ENCODE assay signal across 15 cellular contexts in the genomic region with DNA sequence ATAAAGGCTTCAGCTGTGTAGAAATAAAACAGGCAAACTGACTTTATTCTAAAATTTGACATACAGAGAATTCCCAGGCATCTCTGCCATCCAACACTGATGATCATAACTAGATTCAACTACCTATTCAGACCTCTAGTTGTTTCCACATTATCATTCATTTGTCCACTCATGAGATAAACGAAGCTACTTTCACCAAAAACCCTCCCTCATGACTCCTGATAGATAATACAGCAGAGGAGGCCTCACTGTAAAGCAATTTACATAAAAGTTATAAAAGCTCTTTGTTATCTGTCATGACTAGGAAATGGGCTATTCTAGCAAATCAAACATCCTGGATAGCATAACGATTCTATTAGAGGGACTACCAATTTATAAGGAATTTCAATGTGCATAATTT. TPM values are rescaled to one million over a fixed set of nuclear protein-coding genes. Genes with fewer than 3 reads are reported as not detected.
DNase-seq lines count a peak whose midpoint lies in the region; ATAC-seq and TF ChIP-seq lines count a peak whose summit lies in the region.
"Had no signal": no experiment of that assay in that cellular context is flagged by ENCODE, and none has a peak within 500 bp of the region (broad histone marks: within the 10 kb centered on the region; RNA-seq: fewer than 3 reads in every experiment).

No MANE protein-coding gene starts in this region.

- no peaks in the 10 kb centered on the region for H3K27me3 Mint-ChIP-seq in CD8-positive, alpha-beta T cell (ENCODE audit: low read depth)
- no peaks in the 10 kb centered on the region for H3K27me3 Mint-ChIP-seq in activated T-helper 17 cell treated with anti-CD3 and anti-CD28 coated beads, Interleukin-2, amount 50 U/mL, for 72 hours
- H3K27me3 Mint-ChIP-seq in naive thymus-derived CD4-positive, alpha-beta T cell = no peaks in the 10 kb centered on the region
- H3K27me3 Mint-ChIP-seq: progenitor cell of endocrine pancreas had no signal

- peaks cover 46% of the 10 kb centered on the region for H3K4me1 ChIP-seq in CD8-positive, alpha-beta T cell (ENCODE audit: insufficient read depth, low read length)
- H3K4me1 ChIP-seq in HEK293 (ENCODE audit: control insufficient read depth, insufficient read depth, low read length) (peaks cover 20% of the 10 kb centered on the region), left ventricle myocardium inferior (peaks cover 20% of the 10 kb centered on the region)
- peaks cover 47 to 61% of the 10 kb centered on the region in 2 donors for H3K4me1 ChIP-seq in naive thymus-derived CD4-positive, alpha-beta T cell (ENCODE audit: control insufficient read depth in 2 of 2, insufficient read depth in 2 of 2, low read length in 2 of 2)

- H3K9me3 ChIP-seq in CD8-positive, alpha-beta T cell (ENCODE audit: low read length) = no peaks in the 10 kb centered on the region
- H3K9me3 ChIP-seq in HEK293 (ENCODE audit: control insufficient read depth, insufficient read depth, low read depth, low read length) = no peaks in the 10 kb centered on the region
- no peaks in the 10 kb centered on the region for H3K9me3 ChIP-seq in naive thymus-derived CD4-positive, alpha-beta T cell (ENCODE audit: control insufficient read depth in 2 of 3, low read length in 3 of 3)
- no peaks in the 10 kb centered on the region for H3K9me3 ChIP-seq in left ventricle myocardium inferior (replicated peaks)
- H3K9me3 ChIP-seq: BLaER1 treated with 17β-estradiol and CSF1 and Interleukin-3, amounts not matched to agents 10 nM and 100 nM; spleen had no signal

- POLR2A ChIA-PET in CD8-positive, alpha-beta T cell (lab: Charles Lee) = interaction anchor here (1.3 to 1.7 kb wide), 4 partner anchors 14 to 93 kb away, joined by 3 to 6 read pairs (median 4); no protein-coding TSS in a partner anchor
- POLR2A ChIA-PET in HEK293 (lab: Yijun Ruan, JAX) = interaction anchor here (1.1 to 1.4 kb wide), 2 partner anchors 20 to 290 kb away, joined by 3 to 8 read pairs; partner anchors contain the start of genes RFFL and SLFN11
- POLR2A ChIA-PET in naive thymus-derived CD4-positive, alpha-beta T cell (lab: Charles Lee) = interaction anchor here (1.0 to 1.8 kb wide), 6 partner anchors 13 to 102 kb away, joined by 3 to 6 read pairs (median 4); partner anchors contain the start of gene LIG3

- intact Hi-C loops in CD8-positive, alpha-beta T cell (cut with DNase I, micrococcal nuclease) = no loop called here
- intact Hi-C loops in naive thymus-derived CD4-positive, alpha-beta T cell (cut with micrococcal nuclease) = no loop called here
- intact Hi-C loops in left ventricle myocardium inferior (cut with micrococcal nuclease) = no loop called here

- no peak for ATAC-seq in CD8-positive, alpha-beta T cell
- no peak for ATAC-seq in activated T-helper 17 cell treated with anti-CD3 and anti-CD28 coated beads, Interleukin-2, amount 50 U/mL, for 72 hours (replicated peaks)
- ATAC-seq in naive thymus-derived CD4-positive, alpha-beta T cell = no peak

- no peak overlapping the region for H3K27ac ChIP-seq in CD8-positive, alpha-beta T cell (ENCODE audit: low read depth, low read length)
- H3K27ac ChIP-seq in HEK293 (ENCODE audit: extremely low read depth, low read depth, low read length) = peak overlapping the region; percentile 56; the same call in 1 of the 2 replicates
- no peak overlapping the region for H3K27ac ChIP-seq in naive thymus-derived CD4-positive, alpha-beta T cell (ENCODE audit: low read depth, low read length)
- no peak overlapping the region for H3K27ac ChIP-seq in left ventricle myocardium inferior (replicated peaks)
- H3K27ac ChIP-seq: BLaER1 treated with 17β-estradiol and CSF1 and Interleukin-3, amounts not matched to agents 10 nM and 100 nM had no signal

- no peak for DNase-seq in CD8-positive, alpha-beta T cell
- DNase-seq in naive thymus-derived CD4-positive, alpha-beta T cell = no peak
- DNase-seq in left ventricle myocardium inferior (no peak), T-helper 2 cell (no peak), NCI-H524 (lab: John Stamatoyannopoulos, UW) (no peak)
- DNase-seq: central memory CD4-positive, alpha-beta T cell; head of caudate nucleus; NCI-H187; spleen had no signal

- peak overlapping the region; percentile 89 for H3K27ac Mint-ChIP-seq in CD8-positive, alpha-beta T cell
- peak overlapping the region; percentile 73 for H3K27ac Mint-ChIP-seq in activated T-helper 17 cell treated with anti-CD3 and anti-CD28 coated beads, Interleukin-2, amount 50 U/mL, for 72 hours
- H3K27ac Mint-ChIP-seq in naive thymus-derived CD4-positive, alpha-beta T cell = peak overlapping the region in 8 of 9 donors; percentile 15 to 85 (median 75)
- H3K27ac Mint-ChIP-seq: activated naive CD4-positive, alpha-beta T cell treated with anti-CD3 and anti-CD28 coated beads, Interleukin-2, amount 50 U/mL, for 72 hours had no signal

- H3K4me3 ChIP-seq in CD8-positive, alpha-beta T cell (ENCODE audit: low read depth, low read length) = no peak overlapping the region
- H3K4me3 ChIP-seq in HEK293 (ENCODE audit: low read depth, low read length) = no peak overlapping the region
- H3K4me3 ChIP-seq in naive thymus-derived CD4-positive, alpha-beta T cell (ENCODE audit: low read length) = no peak overlapping the region
- H3K4me3 ChIP-seq in left ventricle myocardium inferior = no peak overlapping the region
- H3K4me3 ChIP-seq: BLaER1 treated with 17β-estradiol and CSF1 and Interleukin-3, amounts not matched to agents 10 nM and 100 nM; spleen had no signal

- H3K9me3 Mint-ChIP-seq in CD8-positive, alpha-beta T cell = no peaks in the 10 kb centered on the region
- no peaks in the 10 kb centered on the region for H3K9me3 Mint-ChIP-seq in activated T-helper 17 cell treated with anti-CD3 and anti-CD28 coated beads, Interleukin-2, amount 50 U/mL, for 72 hours
- H3K9me3 Mint-ChIP-seq in naive thymus-derived CD4-positive, alpha-beta T cell = no peaks in the 10 kb centered on the region
- H3K9me3 Mint-ChIP-seq: activated naive CD4-positive, alpha-beta T cell treated with anti-CD3 and anti-CD28 coated beads, Interleukin-2, amount 50 U/mL, for 72 hours had no signal

- no peak overlapping the region for H3K4me3 Mint-ChIP-seq in CD8-positive, alpha-beta T cell
- H3K4me3 Mint-ChIP-seq in activated T-helper 17 cell treated with anti-CD3 and anti-CD28 coated beads, Interleukin-2, amount 50 U/mL, for 72 hours = peak overlapping the region; percentile 98
- H3K4me3 Mint-ChIP-seq in naive thymus-derived CD4-positive, alpha-beta T cell = peak overlapping the region in 5 of 10 donors; percentile 3 to 73 (median 37)

- peaks cover 76% of the 10 kb centered on the region for H3K4me1 Mint-ChIP-seq in CD8-positive, alpha-beta T cell (ENCODE audit: low read depth)
- peaks cover 56% of the 10 kb centered on the region for H3K4me1 Mint-ChIP-seq in activated T-helper 17 cell treated with anti-CD3 and anti-CD28 coated beads, Interleukin-2, amount 50 U/mL, for 72 hours
- peaks cover 45 to 87% (median 81%) of the 10 kb centered on the region in 7 donors for H3K4me1 Mint-ChIP-seq in naive thymus-derived CD4-positive, alpha-beta T cell

- peaks cover 8% of the 10 kb centered on the region for H3K36me3 Mint-ChIP-seq in CD8-positive, alpha-beta T cell
- H3K36me3 Mint-ChIP-seq in activated T-helper 17 cell treated with anti-CD3 and anti-CD28 coated beads, Interleukin-2, amount 50 U/mL, for 72 hours (ENCODE audit: low read depth) = peaks cover 44% of the 10 kb centered on the region
- peaks cover 0 to 17% (median 0%) of the 10 kb centered on the region in 5 donors for H3K36me3 Mint-ChIP-seq in naive thymus-derived CD4-positive, alpha-beta T cell

- TF ChIP-seq CTCF in CD8-positive, alpha-beta T cell (IDR thresholded peaks at IDR 0.05) = no peak
- no peak for TF ChIP-seq CTCF in HEK293 (tag by site-specific recombination; IDR thresholded peaks at IDR 0.05)
- no peak for TF ChIP-seq CTCF in left ventricle myocardium inferior (IDR thresholded peaks at IDR 0.05; ENCODE audit: borderline replicate concordance)

- H3K36me3 ChIP-seq in CD8-positive, alpha-beta T cell (ENCODE audit: insufficient read depth, low read length) = no peaks in the 10 kb centered on the region
- H3K36me3 ChIP-seq in HEK293 (ENCODE audit: control insufficient read depth in 2 of 2, insufficient read depth in 1 of 2, low read length in 2 of 2) (no peaks in the 10 kb centered on the region; a peak in 1 of 3 replicates), left ventricle myocardium inferior (no peaks in the 10 kb centered on the region)
- H3K36me3 ChIP-seq in naive thymus-derived CD4-positive, alpha-beta T cell (ENCODE audit: control insufficient read depth in 2 of 3, insufficient read depth in 3 of 3, low read length in 3 of 3) = no peaks in the 10 kb centered on the region
- H3K36me3 ChIP-seq: spleen had no signal

- CTCF ChIA-PET in CD8-positive, alpha-beta T cell (lab: Charles Lee) = interaction anchor here (1.1 to 1.2 kb wide), 2 partner anchors 19 to 84 kb away, joined by 3 read pairs; no protein-coding TSS in a partner anchor
- CTCF ChIA-PET in HEK293 (lab: Yijun Ruan, JAX) = interaction anchor here (0.8 to 1.2 kb wide), 2 partner anchors 37 to 173 kb away, joined by 3 read pairs; partner anchors contain the start of gene RAD51D
- CTCF ChIA-PET in naive thymus-derived CD4-positive, alpha-beta T cell (lab: Charles Lee) = interaction anchor here (0.5 to 1.5 kb wide), 3 partner anchors 19 to 104 kb away, joined by 3 to 9 read pairs (median 3); partner anchors contain the start of gene RFFL

- H3K27me3 ChIP-seq in CD8-positive, alpha-beta T cell (ENCODE audit: insufficient read depth, low read length) = no peaks in the 10 kb centered on the region
- H3K27me3 ChIP-seq in naive thymus-derived CD4-positive, alpha-beta T cell (ENCODE audit: control insufficient read depth in 2 of 2, insufficient read depth in 2 of 2, low read length in 2 of 2) = no peaks in the 10 kb centered on the region
- no peaks in the 10 kb centered on the region for H3K27me3 ChIP-seq in left ventricle myocardium inferior (ENCODE audit: low read depth)
- H3K27me3 ChIP-seq: BLaER1 treated with 17β-estradiol and CSF1 and Interleukin-3, amounts not matched to agents 10 nM and 100 nM; spleen had no signal

RNA-seq across cellular contexts. Expression of gene RFFL, which starts 19.6 kb away (rescaled TPM):
- 10 to 100 TPM; 55.2 to 64.4 TPM for total RNA-seq in CD8-positive, alpha-beta T cell
- total RNA-seq in activated T-helper 17 cell treated with anti-CD3 and anti-CD28 coated beads, Interleukin-2, amount 50 U/mL, for 72 hours = 10 to 100 TPM; 32.9 to 51.1 TPM
- total RNA-seq in naive thymus-derived CD4-positive, alpha-beta T cell = 10 to 100 TPM; 45.0 to 74.7 (median 55.7) TPM
- polyA plus RNA-seq in naive thymus-derived CD4-positive, alpha-beta T cell = 10 to 100 TPM; 36.4 to 47.1 TPM
- 10.1 TPM for total RNA-seq in left ventricle myocardium inferior

RNA-seq across cellular contexts. Expression of gene RAD51D, which starts 36.6 kb away (rescaled TPM):
- 1 to 10 TPM; 6.9 to 8.7 TPM for total RNA-seq in CD8-positive, alpha-beta T cell
- 10 to 100 TPM; 23.9 to 36.6 TPM for total RNA-seq in activated T-helper 17 cell treated with anti-CD3 and anti-CD28 coated beads, Interleukin-2, amount 50 U/mL, for 72 hours
- total RNA-seq in naive thymus-derived CD4-positive, alpha-beta T cell = 10 to 100 TPM; 15.0 to 34.2 (median 25.4) TPM
- polyA plus RNA-seq in naive thymus-derived CD4-positive, alpha-beta T cell = 10 to 100 TPM in 1 of 2 donors, 1 to 10 TPM in 1; 7.0 to 17.6 TPM
- total RNA-seq in left ventricle myocardium inferior = 4.6 TPM

RNA-seq across cellular contexts. Expression of gene FNDC8, which starts 38.3 kb away (rescaled TPM):
- not detected for total RNA-seq in CD8-positive, alpha-beta T cell
- total RNA-seq in activated T-helper 17 cell treated with anti-CD3 and anti-CD28 coated beads, Interleukin-2, amount 50 U/mL, for 72 hours = not detected
- not detected for total RNA-seq in naive thymus-derived CD4-positive, alpha-beta T cell
- not detected for polyA plus RNA-seq in naive thymus-derived CD4-positive, alpha-beta T cell
- not detected for total RNA-seq in left ventricle myocardium inferior
- total RNA-seq: activated naive CD4-positive, alpha-beta T cell treated with anti-CD3 and anti-CD28 coated beads, Interleukin-2, amount 50 U/mL, for 72 hours; progenitor cell of endocrine pancreas; spleen; subcutaneous adipose tissue had no signal

RNA-seq across cellular contexts. Expression of gene NLE1, which starts 59.0 kb away (rescaled TPM):
- 10 to 100 TPM in 1 of 2 experiments, 1 to 10 TPM in 1; 9.4 to 11.3 TPM for total RNA-seq in CD8-positive, alpha-beta T cell
- 10 to 100 TPM; 15.8 to 38.9 TPM for total RNA-seq in activated T-helper 17 cell treated with anti-CD3 and anti-CD28 coated beads, Interleukin-2, amount 50 U/mL, for 72 hours
- total RNA-seq in naive thymus-derived CD4-positive, alpha-beta T cell = 10 to 100 TPM in 4 of 5 experiments, 1 to 10 TPM in 1; 10.0 to 29.4 (median 21.8) TPM
- 10 to 100 TPM in 1 of 2 donors, 1 to 10 TPM in 1; 6.1 to 10.7 TPM for polyA plus RNA-seq in naive thymus-derived CD4-positive, alpha-beta T cell
- 4.2 TPM for total RNA-seq in left ventricle myocardium inferior
